17 cellular contexts compared by ENCODE assay signal in genomic region chr10:133225707-133226191, GRCh38. TPM values are rescaled to one million over a fixed set of nuclear protein-coding genes. Genes with fewer than 3 reads are reported as not detected.
DNase-seq lines count a peak whose midpoint lies in the region; ATAC-seq and TF ChIP-seq lines count a peak whose summit lies in the region.
"Had no signal": no experiment of that assay in that cellular context is flagged by ENCODE, and none has a peak within 500 bp of the region (broad histone marks: within the 10 kb centered on the region; RNA-seq: fewer than 3 reads in every experiment).

No MANE protein-coding gene starts in this region.

- DNase-seq in activated CD4-positive, alpha-beta T cell treated with anti-CD3 and anti-CD28 coated beads, Interleukin-2, amount 10 ng/mL, durations not matched to agents 7 days and 5 days: peak; percentile 24
- DNase-seq in activated CD4-positive, alpha-beta T cell treated with anti-CD3 and anti-CD28 coated beads for 4 hours: no peak
- DNase-seq in OCI-M1 (lab: John Stamatoyannopoulos, UW) (peak; percentile 37), renal cortical epithelial cell (ENCODE audit: low read depth) (peak; percentile 37), brain microvascular endothelial cell (no peak), uterus (no peak)
- DNase-seq: CD4-positive, alpha-beta memory T cell; NCI-H1092 treated with DMSO at 0.1 percent for 48 hours; NCI-H82; occipital lobe had no signal

- POLR2A ChIA-PET in activated CD4-positive, alpha-beta T cell treated with anti-CD3 and anti-CD28 coated beads, Interleukin-2, amount 10 ng/mL, durations not matched to agents 7 days and 5 days (lab: Charles Lee): no interaction called here

- H3K4me3 Mint-ChIP-seq in activated CD4-positive, alpha-beta T cell treated with anti-CD3 and anti-CD28 coated beads, Interleukin-2, amount 10 ng/mL, durations not matched to agents 7 days and 5 days: peak overlapping the region; percentile 62
- H3K4me3 Mint-ChIP-seq in dendritic cell treated with granulocyte-macrophage colony-stimulating factor and Interleukin-4, amounts not matched to agents 40 ng/mL and 50 ng/mL, for 4 days: no peak overlapping the region

- ATAC-seq in GM21447 (IDR thresholded peaks at IDR 0.05; ENCODE audit: unreplicated experiment): no peak
- ATAC-seq: A549 had no signal

- no peaks in the 10 kb centered on the region for H3K36me3 Mint-ChIP-seq in activated CD4-positive, alpha-beta T cell treated with anti-CD3 and anti-CD28 coated beads, Interleukin-2, amount 10 ng/mL, durations not matched to agents 7 days and 5 days (ENCODE audit: low read depth)
- H3K36me3 Mint-ChIP-seq in dendritic cell treated with granulocyte-macrophage colony-stimulating factor and Interleukin-4, amounts not matched to agents 40 ng/mL and 50 ng/mL, for 4 days (ENCODE audit: low read depth): no peaks in the 10 kb centered on the region
- H3K36me3 Mint-ChIP-seq: CD4-positive, alpha-beta memory T cell; IgD-negative memory B cell had no signal

- H3K9me3 Mint-ChIP-seq in activated CD4-positive, alpha-beta T cell treated with anti-CD3 and anti-CD28 coated beads, Interleukin-2, amount 10 ng/mL, durations not matched to agents 7 days and 5 days: no peaks in the 10 kb centered on the region
- H3K9me3 Mint-ChIP-seq in dendritic cell treated with granulocyte-macrophage colony-stimulating factor and Interleukin-4, amounts not matched to agents 40 ng/mL and 50 ng/mL, for 4 days: no peaks in the 10 kb centered on the region
- H3K9me3 Mint-ChIP-seq: CD4-positive, alpha-beta memory T cell had no signal

- no peaks in the 10 kb centered on the region for H3K36me3 ChIP-seq in brain microvascular endothelial cell (replicated peaks)
- H3K36me3 ChIP-seq in uterus: no peaks in the 10 kb centered on the region
- H3K36me3 ChIP-seq: upper lobe of left lung had no signal

- no peaks in the 10 kb centered on the region for H3K9me3 ChIP-seq in uterus
- H3K9me3 ChIP-seq: A549, upper lobe of left lung had no signal

- CTCF ChIA-PET in activated CD4-positive, alpha-beta T cell treated with anti-CD3 and anti-CD28 coated beads, Interleukin-2, amount 10 ng/mL, durations not matched to agents 7 days and 5 days (lab: Charles Lee): interaction anchor here (0.7 to 1.3 kb wide), 3 partner anchors 8 to 213 kb away, joined by 3 read pairs; no protein-coding TSS in a partner anchor

- TF ChIP-seq CTCF in brain microvascular endothelial cell (IDR thresholded peaks at IDR 0.05; ENCODE audit: low read depth, low read length, missing control alignments) (no peak), uterus (IDR thresholded peaks at IDR 0.05) (no peak)

- H3K27me3 Mint-ChIP-seq in activated CD4-positive, alpha-beta T cell treated with anti-CD3 and anti-CD28 coated beads, Interleukin-2, amount 10 ng/mL, durations not matched to agents 7 days and 5 days: peaks cover 32% of the 10 kb centered on the region
- peaks cover 71% of the 10 kb centered on the region for H3K27me3 Mint-ChIP-seq in dendritic cell treated with granulocyte-macrophage colony-stimulating factor and Interleukin-4, amounts not matched to agents 40 ng/mL and 50 ng/mL, for 4 days

- peaks cover 30% of the 10 kb centered on the region for H3K4me1 Mint-ChIP-seq in activated CD4-positive, alpha-beta T cell treated with anti-CD3 and anti-CD28 coated beads, Interleukin-2, amount 10 ng/mL, durations not matched to agents 7 days and 5 days
- peaks cover 15% of the 10 kb centered on the region for H3K4me1 Mint-ChIP-seq in dendritic cell treated with granulocyte-macrophage colony-stimulating factor and Interleukin-4, amounts not matched to agents 40 ng/mL and 50 ng/mL, for 4 days (ENCODE audit: low read depth)

- H3K4me1 ChIP-seq in uterus: peaks cover 0 to 14% of the 10 kb centered on the region in 2 donors
- H3K4me1 ChIP-seq: A549 had no signal

- H3K27ac ChIP-seq in brain microvascular endothelial cell: no peak overlapping the region
- no peak overlapping the region for H3K27ac ChIP-seq in uterus
- H3K27ac ChIP-seq: skin epidermis, upper lobe of left lung had no signal

- H3K27ac Mint-ChIP-seq in activated CD4-positive, alpha-beta T cell treated with anti-CD3 and anti-CD28 coated beads, Interleukin-2, amount 10 ng/mL, durations not matched to agents 7 days and 5 days: peak overlapping the region; percentile 82
- H3K27ac Mint-ChIP-seq in dendritic cell treated with granulocyte-macrophage colony-stimulating factor and Interleukin-4, amounts not matched to agents 40 ng/mL and 50 ng/mL, for 4 days: peak overlapping the region; percentile 38
- H3K27ac Mint-ChIP-seq: CD4-positive, alpha-beta memory T cell; IgD-negative memory B cell had no signal

- in situ Hi-C loops in brain microvascular endothelial cell (cut with HindIII; ENCODE audit: low pct_ligation_motif_present, low sequenced_read_pairs): no loop called here

- no peak for TF ChIP-seq POLR2A in uterus (IDR thresholded peaks at IDR 0.05)

- intact Hi-C loops in dendritic cell treated with granulocyte-macrophage colony-stimulating factor and Interleukin-4, amounts not matched to agents 40 ng/mL and 50 ng/mL, for 4 days (cut with micrococcal nuclease): no loop called here
- intact Hi-C loops in uterus (cut with DNase I; ENCODE audit: low total_unique reads): no loop called here

- H3K27me3 ChIP-seq in brain microvascular endothelial cell (replicated peaks) (peaks cover 19% of the 10 kb centered on the region), uterus (peaks cover 5 to 11% of the 10 kb centered on the region in 2 donors)

- H3K4me3 ChIP-seq in brain microvascular endothelial cell (ENCODE audit: low read depth, low read length) (no peak overlapping the region), uterus (no peak overlapping the region)
- H3K4me3 ChIP-seq: A549, lung, skin epidermis had no signal

RNA-seq across cellular contexts. Expression of gene UTF1, which starts 4.3 kb away (rescaled TPM):
- not detected for total RNA-seq in activated CD4-positive, alpha-beta T cell treated with anti-CD3 and anti-CD28 coated beads, Interleukin-2, amount 10 ng/mL, durations not matched to agents 7 days and 5 days
- total RNA-seq in renal cortical epithelial cell: not detected in 2 replicates
- not detected for total RNA-seq in uterus
- total RNA-seq: CD4-positive, alpha-beta memory T cell; occipital lobe had no signal

RNA-seq across cellular contexts. Expression of gene VENTX, which starts 11.9 kb away (rescaled TPM):
- total RNA-seq in activated CD4-positive, alpha-beta T cell treated with anti-CD3 and anti-CD28 coated beads, Interleukin-2, amount 10 ng/mL, durations not matched to agents 7 days and 5 days: not detected
- total RNA-seq in renal cortical epithelial cell (not detected in 2 replicates), uterus (1 to 10 TPM in 1 of 4 donors, under 1 TPM in 2, not detected in 1; 0.21 to 1.3 (median 0.51) TPM)
- total RNA-seq: CD4-positive, alpha-beta memory T cell; occipital lobe had no signal

RNA-seq across cellular contexts. Expression of gene ADAM8, which starts 50.9 kb away (rescaled TPM):
- total RNA-seq in activated CD4-positive, alpha-beta T cell treated with anti-CD3 and anti-CD28 coated beads, Interleukin-2, amount 10 ng/mL, durations not matched to agents 7 days and 5 days: 100 to 1,000 TPM; 123 to 153 TPM
- 1.6 and 15.8 TPM in 2 replicates for total RNA-seq in renal cortical epithelial cell
- 1 to 10 TPM in 3 of 4 donors, not detected in 1; 5.1 to 7.6 (median 5.9) TPM for total RNA-seq in uterus

Comparison
In these comparisons a context has a peak if more than half of its experiments do, and no peak if none do; other contexts are left out.
1. DNase-seq: peak in activated CD4-positive, alpha-beta T cell treated with anti-CD3 and anti-CD28 coated beads, Interleukin-2, amount 10 ng/mL, durations not matched to agents 7 days and 5 days (single experiment), OCI-M1 (single experiment) and renal cortical epithelial cell (single experiment); none in activated CD4-positive, alpha-beta T cell treated with anti-CD3 and anti-CD28 coated beads for 4 hours (0 of 2), brain microvascular endothelial cell (single experiment) and uterus (0 of 2).